1 cellular context compared by ENCODE assay signal in the genomic region with DNA sequence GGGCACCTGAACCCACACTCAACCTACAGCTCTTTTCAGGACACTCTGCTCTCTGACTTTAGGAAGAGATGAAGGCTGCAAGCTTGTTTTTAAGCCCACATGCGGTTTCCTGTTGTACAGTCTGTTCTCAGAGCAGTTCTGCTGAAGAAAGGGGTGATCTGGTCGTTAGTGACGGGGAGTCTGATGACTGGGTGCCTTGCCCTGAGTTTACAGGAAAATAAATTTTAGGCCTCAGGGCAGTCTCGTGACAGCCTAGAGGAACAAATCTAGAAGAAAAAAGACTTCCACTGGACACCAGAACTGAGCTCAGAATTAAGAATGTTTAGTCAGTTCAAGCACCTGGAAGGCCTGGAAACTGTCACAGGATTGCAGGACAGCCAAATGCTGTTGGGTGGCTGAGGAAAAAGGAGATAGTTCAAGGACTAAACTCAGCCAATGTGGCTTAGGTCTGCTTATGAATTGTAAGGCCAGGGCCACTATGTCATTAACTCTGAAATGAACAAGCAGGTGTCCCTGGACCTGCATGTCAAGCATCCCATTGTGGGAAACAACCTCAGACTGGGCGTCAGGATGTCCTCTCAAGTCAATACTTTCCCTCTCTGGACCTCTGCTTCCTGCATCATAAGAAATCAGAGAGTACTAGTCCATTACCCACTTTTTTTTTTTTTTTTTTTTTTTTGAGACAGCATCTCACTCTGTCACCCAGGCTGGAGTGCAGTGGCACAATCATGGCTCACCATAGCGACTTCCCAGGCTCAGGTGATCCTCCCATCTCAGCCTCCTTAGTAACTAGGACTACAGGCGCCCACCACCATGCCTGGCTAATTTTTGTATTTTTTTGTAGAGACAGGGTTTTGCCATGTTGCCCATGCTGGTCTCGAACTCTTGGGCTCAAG.
TF ChIP-seq lines count a peak whose summit lies in the region.

No MANE protein-coding gene starts in this region.

TF ChIP-seq in endothelial cell of umbilical vein, 7 proteins besides CTCF, POLR2A, EP300 and RAD21 (continued from another document):
- TF ChIP-seq EZH2 (IDR thresholded peaks at IDR 0.05; ENCODE audit: borderline replicate concordance, low read depth, low read length, severe bottlenecking) (no peak), JUN (IDR thresholded peaks at IDR 0.05; ENCODE audit: borderline replicate concordance, insufficient read depth, insufficient read length, low read depth) (no peak)
- TF ChIP-seq, protein P1, sequence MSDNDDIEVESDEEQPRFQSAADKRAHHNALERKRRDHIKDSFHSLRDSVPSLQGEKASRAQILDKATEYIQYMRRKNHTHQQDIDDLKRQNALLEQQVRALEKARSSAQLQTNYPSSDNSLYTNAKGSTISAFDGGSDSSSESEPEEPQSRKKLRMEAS (IDR thresholded peaks at IDR 0.05; ENCODE audit: insufficient read depth, insufficient read length): no peak
